8 cellular contexts compared by ENCODE assay signal in genomic region chr2:85420743-85421705, GRCh38. TPM values are rescaled to one million over a fixed set of nuclear protein-coding genes. Genes with fewer than 3 reads are reported as not detected.
A peak's percentile ranks its signal among the peaks of the same experiment; 100 is the strongest.
DNase-seq lines count a peak whose midpoint lies in the region; ATAC-seq and TF ChIP-seq lines count a peak whose summit lies in the region.

No MANE protein-coding gene starts in this region.

- CTCF ChIA-PET in OCI-LY7 (lab: Charles Lee; ENCODE audit: unreplicated experiment), result interaction anchor here (0.9 to 1.2 kb wide), 2 partner anchors 131 kb away, joined by 3 to 8 read pairs; no protein-coding TSS in a partner anchor

- POLR2A ChIA-PET in OCI-LY7 (lab: Charles Lee), result interaction anchor here (0.6 to 4.0 kb wide), 4 partner anchors 16 to 164 kb away, joined by 3 to 41 read pairs (median 5); partner anchors contain the start of gene MAT2A

- intact Hi-C loops in OCI-LY7 (cut with micrococcal nuclease; ENCODE audit: unreplicated experiment), result loop anchor here (1.0 kb wide), 3 partner anchors 118 to 286 kb away; partner anchors contain the start of gene MAT2A

- H4K20me1 ChIP-seq in OCI-LY7 (ENCODE audit: insufficient read depth, low read length), result no peaks in the 10 kb centered on the region

- no peak overlapping the region for H3K27ac ChIP-seq in OCI-LY7 (ENCODE audit: low read depth, low read length, poor library complexity, severe bottlenecking)

- BruUV-seq in OCI-LY7 (replicated peaks; lab: Mats Ljungman, UMichigan), result no TSS peak

- H3K4me3 Mint-ChIP-seq in activated T-cell treated with anti-CD3 and anti-CD28 coated beads, Interleukin-2, amount 50 U/mL, for 24 hours, result peak overlapping the region; percentile 39
- H3K4me3 Mint-ChIP-seq in naive B cell, result peak overlapping the region; percentile 55 to 99 (median 76)
- peak overlapping the region; percentile 76 to 77 for H3K4me3 Mint-ChIP-seq in stimulated activated naive B cell treated with anti-CD40 and anti-IgM and Interleukin-4, amounts not matched to agents 10 μg/mL and 1 μg/mL and 100 μg/mL, for 72 hours

- H3K9me3 ChIP-seq in OCI-LY7 (ENCODE audit: low read length), result no peaks in the 10 kb centered on the region

- ATAC-seq in GM21390 (IDR thresholded peaks at IDR 0.05; ENCODE audit: unreplicated experiment) (peak; percentile 58), esophagus mucosa (peak; percentile 80), naive B cell (ENCODE audit: low read depth in 2 of 2) (peak; percentile 70 to 73)
- peak; percentile 76 to 81 for ATAC-seq in stimulated activated naive B cell treated with anti-CD40 and anti-IgM and Interleukin-4, amounts not matched to agents 10 μg/mL and 1 μg/mL and 100 μg/mL, for 72 hours (replicated peaks)

- H3K27me3 Mint-ChIP-seq in activated T-cell treated with anti-CD3 and anti-CD28 coated beads, Interleukin-2, amount 50 U/mL, for 24 hours, result no peaks in the 10 kb centered on the region
- H3K27me3 Mint-ChIP-seq in naive B cell, result no peaks in the 10 kb centered on the region
- no peaks in the 10 kb centered on the region for H3K27me3 Mint-ChIP-seq in stimulated activated naive B cell treated with anti-CD40 and anti-IgM and Interleukin-4, amounts not matched to agents 10 μg/mL and 1 μg/mL and 100 μg/mL, for 72 hours

- no peaks in the 10 kb centered on the region for H3K9me3 Mint-ChIP-seq in activated T-cell treated with anti-CD3 and anti-CD28 coated beads, Interleukin-2, amount 50 U/mL, for 24 hours
- H3K9me3 Mint-ChIP-seq in naive B cell, result no peaks in the 10 kb centered on the region
- H3K9me3 Mint-ChIP-seq in stimulated activated naive B cell treated with anti-CD40 and anti-IgM and Interleukin-4, amounts not matched to agents 10 μg/mL and 1 μg/mL and 100 μg/mL, for 72 hours, result no peaks in the 10 kb centered on the region

- H3K4me3 ChIP-seq in OCI-LY7 (ENCODE audit: low read depth, low read length, poor library complexity, severe bottlenecking), result no peak overlapping the region

- H3K27ac Mint-ChIP-seq in activated T-cell treated with anti-CD3 and anti-CD28 coated beads, Interleukin-2, amount 50 U/mL, for 24 hours, result peak overlapping the region; percentile 60
- peak overlapping the region; percentile 48 to 95 (median 84) for H3K27ac Mint-ChIP-seq in naive B cell
- peak overlapping the region; percentile 82 for H3K27ac Mint-ChIP-seq in stimulated activated naive B cell treated with anti-CD40 and anti-IgM and Interleukin-4, amounts not matched to agents 10 μg/mL and 1 μg/mL and 100 μg/mL, for 72 hours

- in situ Hi-C loops in Caki2 (cut with HindIII; ENCODE audit: low pct_unique_long_range_greater_than_20kb, low sequenced_read_pairs), result no loop called here

- H3K4me1 ChIP-seq in OCI-LY7 (ENCODE audit: insufficient read depth, low read length, poor library complexity, severe bottlenecking), result peaks cover 28% of the 10 kb centered on the region

- H2AFZ ChIP-seq in OCI-LY7 (ENCODE audit: low read length), result peak overlapping the region; percentile 84

- no peaks in the 10 kb centered on the region for H3K79me2 ChIP-seq in OCI-LY7 (ENCODE audit: insufficient read depth, low read depth, low read length)

- DNase-seq in Caki2 (ENCODE audit: low read depth) (peak; percentile 79), HuH-7 (ENCODE audit: low spot score) (peak; percentile 97), OCI-LY7 (ENCODE audit: low spot score) (peak; percentile 87), naive B cell (peak; percentile 86)
- peak; percentile 98 for DNase-seq in activated T-cell treated with anti-CD3 and anti-CD28 coated beads, Interleukin-2, amount 50 U/mL, for 24 hours
- DNase-seq in stimulated activated naive B cell treated with anti-CD40 and anti-IgM and Interleukin-4, amounts not matched to agents 10 μg/mL and 1 μg/mL and 100 μg/mL, for 72 hours, result peak; percentile 85

- no peaks in the 10 kb centered on the region for H3K9me2 ChIP-seq in OCI-LY7 (ENCODE audit: insufficient read depth, low read length)

- peak; percentile 98 for TF ChIP-seq CTCF in OCI-LY7 (conservative IDR thresholded peaks at IDR 0.05; ENCODE audit: low read length)

- H3K36me3 Mint-ChIP-seq in activated T-cell treated with anti-CD3 and anti-CD28 coated beads, Interleukin-2, amount 50 U/mL, for 24 hours (ENCODE audit: low read depth), result no peaks in the 10 kb centered on the region
- H3K36me3 Mint-ChIP-seq in naive B cell, result no peaks in the 10 kb centered on the region
- no peaks in the 10 kb centered on the region for H3K36me3 Mint-ChIP-seq in stimulated activated naive B cell treated with anti-CD40 and anti-IgM and Interleukin-4, amounts not matched to agents 10 μg/mL and 1 μg/mL and 100 μg/mL, for 72 hours

- H3K4me2 ChIP-seq in OCI-LY7 (ENCODE audit: low read length), result peak overlapping the region; percentile 63

- H3K36me3 ChIP-seq in OCI-LY7 (ENCODE audit: insufficient read depth, low read length), result no peaks in the 10 kb centered on the region

- peaks cover 26% of the 10 kb centered on the region for H3K4me1 Mint-ChIP-seq in activated T-cell treated with anti-CD3 and anti-CD28 coated beads, Interleukin-2, amount 50 U/mL, for 24 hours (ENCODE audit: low read depth)
- H3K4me1 Mint-ChIP-seq in naive B cell, result peaks cover 14 to 29% (median 26%) of the 10 kb centered on the region in 3 donors
- H3K4me1 Mint-ChIP-seq in stimulated activated naive B cell treated with anti-CD40 and anti-IgM and Interleukin-4, amounts not matched to agents 10 μg/mL and 1 μg/mL and 100 μg/mL, for 72 hours, result peaks cover 23 to 37% of the 10 kb centered on the region in 2 donors

RNA-seq across cellular contexts. Expression of gene SH2D6, which starts 2.5 kb away (rescaled TPM):
- 0.44 TPM in 1 of 2 replicates, not detected in the other for total RNA-seq in Caki2 (2014; rRNA removed; shearing (Covaris generic); ENCODE audit: low replicate concordance)
- total RNA-seq in OCI-LY7 (2014; rRNA removed; shearing (Covaris generic)), result 0.35 and 0.82 TPM in 2 replicates
- total RNA-seq in OCI-LY7 (2022), result 2.6 and 3.5 TPM in 2 replicates
- total RNA-seq in esophagus mucosa, result 0.12 TPM
- not detected for polyA plus RNA-seq in naive B cell (ENCODE audit: low read depth in 6 of 6)

RNA-seq across cellular contexts. Expression of gene CAPG, which starts 10.9 kb away (rescaled TPM):
- 429 and 545 TPM in 2 replicates for total RNA-seq in Caki2 (2014; rRNA removed; shearing (Covaris generic); ENCODE audit: low replicate concordance)
- total RNA-seq in OCI-LY7 (2014; rRNA removed; shearing (Covaris generic)), result 7.5 and 9.8 TPM in 2 replicates
- total RNA-seq in OCI-LY7 (2022), result 7.9 and 8.1 TPM in 2 replicates
- total RNA-seq in esophagus mucosa, result 295 TPM
- polyA plus RNA-seq in naive B cell (ENCODE audit: low read depth in 6 of 6), result 100 to 1,000 TPM; 114 to 414 (median 282) TPM

Comparison
In these comparisons a context has a peak if more than half of its experiments do, and no peak if none do; other contexts are left out.
1. RNA of gene CAPG, which starts 10.9 kb away (total RNA-seq): 429 to 545 TPM in Caki2 and 295 TPM in esophagus mucosa (single experiment); 7.5 to 9.8 TPM in OCI-LY7; every median in the first group is over 10 times any median in the second.
2. Peak in every context shown above with its lines, with median percentiles within 50 percentile points of each other: DNase-seq, ATAC-seq, H3K27ac Mint-ChIP-seq and H3K4me3 Mint-ChIP-seq.